In the genomic region with DNA sequence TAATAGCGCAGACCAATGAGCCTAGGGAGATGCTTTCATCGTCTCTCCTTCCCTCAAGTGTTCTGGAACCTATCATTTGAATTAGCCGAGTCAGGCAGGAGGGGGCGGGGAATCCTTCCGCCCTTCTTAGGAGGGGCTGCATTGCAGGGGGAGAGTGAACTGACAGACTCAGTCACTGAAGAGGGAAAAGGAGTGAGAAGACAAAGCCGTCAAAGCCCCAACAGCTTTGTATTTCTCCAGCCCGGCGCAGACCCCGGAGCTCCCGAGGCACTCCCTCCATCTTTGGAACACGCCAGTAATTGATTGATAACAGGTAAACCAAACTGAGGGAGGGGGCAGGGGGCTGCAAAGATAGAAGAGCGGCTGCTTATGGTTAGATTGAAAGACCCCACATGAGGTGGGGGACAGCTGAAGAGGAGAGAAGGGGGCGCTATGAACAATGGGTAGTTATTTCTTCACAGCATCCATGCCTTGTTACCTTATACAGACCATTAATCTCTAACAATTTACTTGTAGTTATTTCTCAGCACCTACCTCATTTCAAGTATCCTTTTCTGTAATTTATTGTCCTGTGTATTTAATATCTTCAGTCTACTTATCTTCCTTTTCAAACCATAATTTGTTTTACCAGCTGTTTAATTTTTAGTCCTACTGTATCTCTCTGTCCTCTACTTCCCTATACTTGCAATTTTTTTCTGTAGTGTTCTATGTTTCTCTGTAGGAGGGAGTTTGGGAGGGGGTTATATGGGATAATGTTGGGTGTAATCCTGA, we compare ENCODE assay signal across 8 cellular contexts. TPM values are rescaled to one million over a fixed set of nuclear protein-coding genes. Genes with fewer than 3 reads are reported as not detected.
DNase-seq lines count a peak whose midpoint lies in the region; ATAC-seq and TF ChIP-seq lines count a peak whose summit lies in the region.

A gene with protein sequence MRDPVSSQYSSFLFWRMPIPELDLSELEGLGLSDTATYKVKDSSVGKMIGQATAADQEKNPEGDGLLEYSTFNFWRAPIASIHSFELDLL (plus strand): TSS at position 157 of the 771 bp plus-strand sequence. CDS start 6,828 bp downstream, outside the sequence.

- intact Hi-C loops in activated B cell treated with CpG ODN at 0.5 μM for 24 hours (cut with micrococcal nuclease) (no loop called here), tibial artery (cut with DNase I; ENCODE audit: low total_unique reads) (no loop called here)

- ATAC-seq in activated B cell treated with CpG ODN at 0.5 μM for 24 hours (ENCODE audit: low read depth) (no peak), memory B cell (ENCODE audit: low read depth) (no peak), HG03432 (IDR thresholded peaks at IDR 0.05; ENCODE audit: unreplicated experiment) (no peak), HG02623 (IDR thresholded peaks at IDR 0.05; ENCODE audit: unreplicated experiment) (no peak)

- H3K36me3 ChIP-seq in GM06990 (ENCODE audit: control insufficient read depth, insufficient read depth, low read length) (peaks cover 7% of the 10 kb centered on the region), tibial artery (peaks cover 8 to 14% (median 8%) of the 10 kb centered on the region in 3 donors)

- H3K4me1 Mint-ChIP-seq in activated B cell treated with CpG ODN at 0.5 μM for 24 hours: peaks cover 43% of the 10 kb centered on the region
- H3K4me1 Mint-ChIP-seq in memory B cell: peaks cover 32% of the 10 kb centered on the region

- peak; percentile 16 for TF ChIP-seq CTCF in GM06990 (IDR thresholded peaks at IDR 0.05; ENCODE audit: insufficient read depth, low read length, poor library complexity, severe bottlenecking)
- no peak for TF ChIP-seq CTCF in activated B cell treated with CpG ODN at 0.5 μM for 24 hours (IDR thresholded peaks at IDR 0.05)
- no peak for TF ChIP-seq CTCF in epithelial cell of esophagus (IDR thresholded peaks at IDR 0.05; ENCODE audit: insufficient read depth, low read depth, low read length, missing control alignments)
- no peak for TF ChIP-seq CTCF in tibial artery (IDR thresholded peaks at IDR 0.05)

- no peaks in the 10 kb centered on the region for H3K9me3 ChIP-seq in tibial artery

- H3K27me3 ChIP-seq in GM06990 (replicated peaks; ENCODE audit: control insufficient read depth, insufficient read depth, low read length) (no peaks in the 10 kb centered on the region), tibial artery (no peaks in the 10 kb centered on the region)

- H3K36me3 Mint-ChIP-seq in activated B cell treated with CpG ODN at 0.5 μM for 24 hours (ENCODE audit: low read depth) (peaks cover 37% of the 10 kb centered on the region), memory B cell (peaks cover 24% of the 10 kb centered on the region)

- H3K4me3 Mint-ChIP-seq in activated B cell treated with CpG ODN at 0.5 μM for 24 hours: peak within 1 kb of the TSS; percentile 98
- H3K4me3 Mint-ChIP-seq in memory B cell: peak within 1 kb of the TSS; percentile 96

- no peaks in the 10 kb centered on the region for H3K27me3 Mint-ChIP-seq in activated B cell treated with CpG ODN at 0.5 μM for 24 hours
- no peaks in the 10 kb centered on the region for H3K27me3 Mint-ChIP-seq in memory B cell

- peaks cover 0 to 41% (median 27%) of the 10 kb centered on the region in 4 donors for H3K4me1 ChIP-seq in tibial artery

- H3K9me3 Mint-ChIP-seq in activated B cell treated with CpG ODN at 0.5 μM for 24 hours (no peaks in the 10 kb centered on the region), memory B cell (no peaks in the 10 kb centered on the region)

- H3K4me3 ChIP-seq in GM06990 (replicated peaks; ENCODE audit: low read depth, low read length): peak within 1 kb of the TSS; percentile 82
- H3K4me3 ChIP-seq in epithelial cell of esophagus (ENCODE audit: low read length): peak within 1 kb of the TSS; percentile 94
- H3K4me3 ChIP-seq in tibial artery: peak within 1 kb of the TSS; percentile 75 to 91

- peak; percentile 30 for DNase-seq in GM06990 (ENCODE audit: extremely low read depth, insufficient read length)
- DNase-seq in NCI-H146 treated with DMSO at 0.1 percent for 48 hours (lab: John Stamatoyannopoulos, UW; ENCODE audit: unreplicated experiment): peak; percentile 49
- no peak for DNase-seq in activated B cell treated with CpG ODN at 0.5 μM for 24 hours
- peak; percentile 62 for DNase-seq in epithelial cell of esophagus (ENCODE audit: low read depth)
- DNase-seq in memory B cell (ENCODE audit: low spot score in 2 of 2): peak in 1 of 2 donors; percentile 27
- DNase-seq in tibial artery: peak in 1 of 2 donors; percentile 73

- H3K27ac Mint-ChIP-seq in activated B cell treated with CpG ODN at 0.5 μM for 24 hours (peak within 1 kb of the TSS; percentile 93), memory B cell (peak within 1 kb of the TSS; percentile 99)

- POLR2A ChIA-PET in activated B cell treated with CpG ODN at 0.5 μM for 24 hours (lab: Charles Lee): interaction anchor here (0.6 to 7.2 kb wide), 6 partner anchors 10 to 976 kb away, joined by 3 to 98 read pairs (median 4); a partner anchor contains a TSS

- CTCF ChIA-PET in activated B cell treated with CpG ODN at 0.5 μM for 24 hours (lab: Charles Lee): interaction anchor here (1.0 to 2.4 kb wide), 6 partner anchors 8 to 95 kb away, joined by 3 to 12 read pairs (median 7); a partner anchor contains a TSS

- H3K27ac ChIP-seq in tibial artery: peak within 1 kb of the TSS; percentile 81 to 91

RNA-seq across cellular contexts. Expression of the gene that starts here (rescaled TPM):
- 0.59 and 0.67 TPM in 2 replicates for total RNA-seq in activated B cell treated with CpG ODN at 0.5 μM for 24 hours
